ENCODE assay signal across 1 cellular context in the genomic region with DNA sequence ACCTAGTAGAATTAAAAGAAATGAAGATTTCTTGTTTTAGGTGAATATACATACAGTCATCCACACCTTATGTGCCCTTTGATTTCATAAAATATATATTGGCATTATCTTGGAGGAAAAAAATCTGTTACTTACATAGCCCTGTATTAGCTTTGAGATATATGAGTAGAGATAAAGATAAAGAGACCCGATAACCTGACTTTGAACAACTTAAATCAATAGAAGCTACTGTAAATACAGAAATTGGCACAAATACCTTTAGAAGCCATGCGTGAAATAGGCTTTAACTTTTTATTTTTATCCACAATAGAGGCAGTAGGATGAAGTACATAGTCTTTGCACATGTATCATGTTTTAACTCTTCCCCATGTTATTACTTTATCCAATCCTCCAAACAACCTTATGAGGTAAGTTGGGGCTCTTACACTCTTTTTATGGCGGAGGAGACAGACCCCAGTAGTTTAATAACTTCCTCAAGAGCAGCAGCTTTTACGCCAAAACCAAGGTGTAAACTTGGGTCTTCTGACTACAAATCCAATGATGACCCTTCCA.
TF ChIP-seq lines count a peak whose summit lies in the region.

No MANE protein-coding gene starts in this region.

TF ChIP-seq in K562, 482 proteins besides CTCF, POLR2A, EP300 and RAD21:
- TF ChIP-seq, protein P1, sequence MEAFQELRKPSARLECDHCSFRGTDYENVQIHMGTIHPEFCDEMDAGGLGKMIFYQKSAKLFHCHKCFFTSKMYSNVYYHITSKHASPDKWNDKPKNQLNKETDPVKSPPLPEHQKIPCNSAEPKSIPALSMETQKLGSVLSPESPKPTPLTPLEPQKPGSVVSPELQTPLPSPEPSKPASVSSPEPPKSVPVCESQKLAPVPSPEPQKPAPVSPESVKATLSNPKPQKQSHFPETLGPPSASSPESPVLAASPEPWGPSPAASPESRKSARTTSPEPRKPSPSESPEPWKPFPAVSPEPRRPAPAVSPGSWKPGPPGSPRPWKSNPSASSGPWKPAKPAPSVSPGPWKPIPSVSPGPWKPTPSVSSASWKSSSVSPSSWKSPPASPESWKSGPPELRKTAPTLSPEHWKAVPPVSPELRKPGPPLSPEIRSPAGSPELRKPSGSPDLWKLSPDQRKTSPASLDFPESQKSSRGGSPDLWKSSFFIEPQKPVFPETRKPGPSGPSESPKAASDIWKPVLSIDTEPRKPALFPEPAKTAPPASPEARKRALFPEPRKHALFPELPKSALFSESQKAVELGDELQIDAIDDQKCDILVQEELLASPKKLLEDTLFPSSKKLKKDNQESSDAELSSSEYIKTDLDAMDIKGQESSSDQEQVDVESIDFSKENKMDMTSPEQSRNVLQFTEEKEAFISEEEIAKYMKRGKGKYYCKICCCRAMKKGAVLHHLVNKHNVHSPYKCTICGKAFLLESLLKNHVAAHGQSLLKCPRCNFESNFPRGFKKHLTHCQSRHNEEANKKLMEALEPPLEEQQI (IDR thresholded peaks at IDR 0.05): no peak
- no peak for TF ChIP-seq PRPF4 (IDR thresholded peaks at IDR 0.05; ENCODE audit: insufficient read depth, low read depth, low read length, poor library complexity, severe bottlenecking)
- TF ChIP-seq, protein P2, sequence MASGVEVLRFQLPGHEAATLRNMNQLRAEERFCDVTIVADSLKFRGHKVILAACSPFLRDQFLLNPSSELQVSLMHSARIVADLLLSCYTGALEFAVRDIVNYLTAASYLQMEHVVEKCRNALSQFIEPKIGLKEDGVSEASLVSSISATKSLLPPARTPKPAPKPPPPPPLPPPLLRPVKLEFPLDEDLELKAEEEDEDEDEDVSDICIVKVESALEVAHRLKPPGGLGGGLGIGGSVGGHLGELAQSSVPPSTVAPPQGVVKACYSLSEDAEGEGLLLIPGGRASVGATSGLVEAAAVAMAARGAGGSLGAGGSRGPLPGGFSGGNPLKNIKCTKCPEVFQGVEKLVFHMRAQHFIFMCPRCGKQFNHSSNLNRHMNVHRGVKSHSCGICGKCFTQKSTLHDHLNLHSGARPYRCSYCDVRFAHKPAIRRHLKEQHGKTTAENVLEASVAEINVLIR (CRISPR knock-in tag; IDR thresholded peaks at IDR 0.05): no peak
- TF ChIP-seq, protein P3, sequence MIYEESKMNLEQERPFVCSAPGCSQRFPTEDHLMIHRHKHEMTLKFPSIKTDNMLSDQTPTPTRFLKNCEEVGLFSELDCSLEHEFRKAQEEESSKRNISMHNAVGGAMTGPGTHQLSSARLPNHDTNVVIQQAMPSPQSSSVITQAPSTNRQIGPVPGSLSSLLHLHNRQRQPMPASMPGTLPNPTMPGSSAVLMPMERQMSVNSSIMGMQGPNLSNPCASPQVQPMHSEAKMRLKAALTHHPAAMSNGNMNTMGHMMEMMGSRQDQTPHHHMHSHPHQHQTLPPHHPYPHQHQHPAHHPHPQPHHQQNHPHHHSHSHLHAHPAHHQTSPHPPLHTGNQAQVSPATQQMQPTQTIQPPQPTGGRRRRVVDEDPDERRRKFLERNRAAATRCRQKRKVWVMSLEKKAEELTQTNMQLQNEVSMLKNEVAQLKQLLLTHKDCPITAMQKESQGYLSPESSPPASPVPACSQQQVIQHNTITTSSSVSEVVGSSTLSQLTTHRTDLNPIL (CRISPR knock-in tag; IDR thresholded peaks at IDR 0.05): no peak
- no peak for TF ChIP-seq RNF2 (IDR thresholded peaks at IDR 0.05)
- no peak for TF ChIP-seq NCOA4 (IDR thresholded peaks at IDR 0.05; ENCODE audit: partially characterized antibody)
- TF ChIP-seq, protein P4, sequence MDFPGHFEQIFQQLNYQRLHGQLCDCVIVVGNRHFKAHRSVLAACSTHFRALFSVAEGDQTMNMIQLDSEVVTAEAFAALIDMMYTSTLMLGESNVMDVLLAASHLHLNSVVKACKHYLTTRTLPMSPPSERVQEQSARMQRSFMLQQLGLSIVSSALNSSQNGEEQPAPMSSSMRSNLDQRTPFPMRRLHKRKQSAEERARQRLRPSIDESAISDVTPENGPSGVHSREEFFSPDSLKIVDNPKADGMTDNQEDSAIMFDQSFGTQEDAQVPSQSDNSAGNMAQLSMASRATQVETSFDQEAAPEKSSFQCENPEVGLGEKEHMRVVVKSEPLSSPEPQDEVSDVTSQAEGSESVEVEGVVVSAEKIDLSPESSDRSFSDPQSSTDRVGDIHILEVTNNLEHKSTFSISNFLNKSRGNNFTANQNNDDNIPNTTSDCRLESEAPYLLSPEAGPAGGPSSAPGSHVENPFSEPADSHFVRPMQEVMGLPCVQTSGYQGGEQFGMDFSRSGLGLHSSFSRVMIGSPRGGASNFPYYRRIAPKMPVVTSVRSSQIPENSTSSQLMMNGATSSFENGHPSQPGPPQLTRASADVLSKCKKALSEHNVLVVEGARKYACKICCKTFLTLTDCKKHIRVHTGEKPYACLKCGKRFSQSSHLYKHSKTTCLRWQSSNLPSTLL (IDR thresholded peaks at IDR 0.05): no peak
- TF ChIP-seq ZNF253 (CRISPR knock-in tag; conservative IDR thresholded peaks at IDR 0.05): no peak
- TF ChIP-seq TEAD1 (CRISPR knock-in tag; IDR thresholded peaks at IDR 0.05): 0 out of 4 replicates have a peak, but pooled peaks of 1 of the 2 experiments have one; percentile 35
- TF ChIP-seq NR2C1 (IDR thresholded peaks at IDR 0.05): no peak
- no peak for TF ChIP-seq NR2C1 (tag; IDR thresholded peaks at IDR 0.05)
- no peak for TF ChIP-seq STAT5B (CRISPR knock-in tag; IDR thresholded peaks at IDR 0.05)
- no peak for TF ChIP-seq DNMT1 (IDR thresholded peaks at IDR 0.05)
- TF ChIP-seq SUPT5H (IDR thresholded peaks at IDR 0.05): no peak
- TF ChIP-seq NFATC3 (IDR thresholded peaks at IDR 0.05): no peak
- TF ChIP-seq, protein P5, sequence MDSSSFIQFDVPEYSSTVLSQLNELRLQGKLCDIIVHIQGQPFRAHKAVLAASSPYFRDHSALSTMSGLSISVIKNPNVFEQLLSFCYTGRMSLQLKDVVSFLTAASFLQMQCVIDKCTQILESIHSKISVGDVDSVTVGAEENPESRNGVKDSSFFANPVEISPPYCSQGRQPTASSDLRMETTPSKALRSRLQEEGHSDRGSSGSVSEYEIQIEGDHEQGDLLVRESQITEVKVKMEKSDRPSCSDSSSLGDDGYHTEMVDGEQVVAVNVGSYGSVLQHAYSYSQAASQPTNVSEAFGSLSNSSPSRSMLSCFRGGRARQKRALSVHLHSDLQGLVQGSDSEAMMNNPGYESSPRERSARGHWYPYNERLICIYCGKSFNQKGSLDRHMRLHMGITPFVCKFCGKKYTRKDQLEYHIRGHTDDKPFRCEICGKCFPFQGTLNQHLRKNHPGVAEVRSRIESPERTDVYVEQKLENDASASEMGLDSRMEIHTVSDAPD (CRISPR knock-in tag; IDR thresholded peaks at IDR 0.05): no peak
- TF ChIP-seq, protein P6, sequence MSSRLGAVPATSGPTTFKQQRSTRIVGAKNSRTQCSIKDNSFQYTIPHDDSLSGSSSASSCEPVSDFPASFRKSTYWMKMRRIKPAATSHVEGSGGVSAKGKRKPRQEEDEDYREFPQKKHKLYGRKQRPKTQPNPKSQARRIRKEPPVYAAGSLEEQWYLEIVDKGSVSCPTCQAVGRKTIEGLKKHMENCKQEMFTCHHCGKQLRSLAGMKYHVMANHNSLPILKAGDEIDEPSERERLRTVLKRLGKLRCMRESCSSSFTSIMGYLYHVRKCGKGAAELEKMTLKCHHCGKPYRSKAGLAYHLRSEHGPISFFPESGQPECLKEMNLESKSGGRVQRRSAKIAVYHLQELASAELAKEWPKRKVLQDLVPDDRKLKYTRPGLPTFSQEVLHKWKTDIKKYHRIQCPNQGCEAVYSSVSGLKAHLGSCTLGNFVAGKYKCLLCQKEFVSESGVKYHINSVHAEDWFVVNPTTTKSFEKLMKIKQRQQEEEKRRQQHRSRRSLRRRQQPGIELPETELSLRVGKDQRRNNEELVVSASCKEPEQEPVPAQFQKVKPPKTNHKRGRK (tag; IDR thresholded peaks at IDR 0.05): no peak
- TF ChIP-seq POLR2H (tag; IDR thresholded peaks at IDR 0.05; ENCODE audit: low read depth): 0 out of 2 replicates have a peak, but pooled peaks have one; percentile 2
- no peak for TF ChIP-seq SRSF1 (IDR thresholded peaks at IDR 0.05; ENCODE audit: low read depth, low read length)
- no peak for TF ChIP-seq SMARCC2 (IDR thresholded peaks at IDR 0.05; ENCODE audit: low read depth)
- 0 out of 2 replicates have a peak, but pooled peaks have one; percentile 5 for TF ChIP-seq SMAD3 (CRISPR knock-in tag; conservative IDR thresholded peaks at IDR 0.05)
- TF ChIP-seq RBFOX2 (IDR thresholded peaks at IDR 0.05; ENCODE audit: low read depth, low read length): peak; percentile 71
- no peak for TF ChIP-seq EGR1 (conservative IDR thresholded peaks at IDR 0.05)
- 0 out of 2 replicates have a peak, but pooled peaks have one; percentile 51 for TF ChIP-seq SLC30A9 (CRISPR knock-in tag; IDR thresholded peaks at IDR 0.05)
- TF ChIP-seq NFIX (CRISPR knock-in tag; IDR thresholded peaks at IDR 0.05; ENCODE audit: low read depth): 0 out of 2 replicates have a peak, but pooled peaks have one; percentile 3
- TF ChIP-seq, protein P7, sequence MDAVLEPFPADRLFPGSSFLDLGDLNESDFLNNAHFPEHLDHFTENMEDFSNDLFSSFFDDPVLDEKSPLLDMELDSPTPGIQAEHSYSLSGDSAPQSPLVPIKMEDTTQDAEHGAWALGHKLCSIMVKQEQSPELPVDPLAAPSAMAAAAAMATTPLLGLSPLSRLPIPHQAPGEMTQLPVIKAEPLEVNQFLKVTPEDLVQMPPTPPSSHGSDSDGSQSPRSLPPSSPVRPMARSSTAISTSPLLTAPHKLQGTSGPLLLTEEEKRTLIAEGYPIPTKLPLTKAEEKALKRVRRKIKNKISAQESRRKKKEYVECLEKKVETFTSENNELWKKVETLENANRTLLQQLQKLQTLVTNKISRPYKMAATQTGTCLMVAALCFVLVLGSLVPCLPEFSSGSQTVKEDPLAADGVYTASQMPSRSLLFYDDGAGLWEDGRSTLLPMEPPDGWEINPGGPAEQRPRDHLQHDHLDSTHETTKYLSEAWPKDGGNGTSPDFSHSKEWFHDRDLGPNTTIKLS (IDR thresholded peaks at IDR 0.05; ENCODE audit: borderline replicate concordance, low read depth): no peak
- TF ChIP-seq ZZZ3 (IDR thresholded peaks at IDR 0.05): no peak
